ENCODE assay signal across 9 cellular contexts in the genomic region with DNA sequence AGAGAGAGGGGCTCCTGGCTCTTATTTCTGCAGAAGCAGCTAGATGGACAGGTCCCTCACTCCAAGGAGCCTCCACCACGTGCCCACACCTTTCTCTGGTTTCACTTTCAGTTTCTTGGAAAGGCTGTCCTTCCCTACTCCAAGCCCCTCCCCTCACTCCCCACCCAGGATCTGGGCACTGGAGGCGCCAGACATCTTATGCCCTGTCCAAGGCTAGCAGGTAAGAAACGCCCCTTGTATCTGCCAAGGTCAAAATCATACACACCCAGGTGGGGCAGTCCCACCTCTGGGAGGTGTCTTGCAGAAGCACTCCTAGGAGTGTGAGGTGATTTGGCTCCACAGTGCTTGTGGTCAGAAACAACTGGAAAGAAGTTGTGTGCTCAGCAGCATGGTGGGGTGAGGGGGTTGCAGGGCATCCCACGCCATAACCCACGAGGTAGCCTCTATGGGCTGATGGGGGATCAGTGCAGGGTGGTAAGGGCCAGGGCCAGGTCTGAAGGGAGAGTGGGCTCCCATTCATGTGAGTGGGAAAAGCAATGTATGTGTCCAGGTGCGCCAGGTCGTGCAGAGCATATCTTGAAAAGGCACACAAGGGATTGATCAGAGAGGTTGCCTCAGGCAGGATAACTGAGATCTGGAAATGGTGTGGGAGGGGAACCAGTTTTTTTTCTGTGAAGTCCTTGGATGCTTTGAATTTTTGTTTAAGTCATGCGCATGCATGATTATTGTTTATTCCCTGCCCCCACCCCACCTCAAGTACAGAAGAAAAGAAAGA. TPM values are rescaled to one million over a fixed set of nuclear protein-coding genes. Genes with fewer than 3 reads are reported as not detected.
A peak's percentile ranks its signal among the peaks of the same experiment; 100 is the strongest.
DNase-seq lines count a peak whose midpoint lies in the region; ATAC-seq and TF ChIP-seq lines count a peak whose summit lies in the region.
"Had no signal": no experiment of that assay in that cellular context is flagged by ENCODE, and none has a peak within 500 bp of the region (broad histone marks: within the 10 kb centered on the region; RNA-seq: fewer than 3 reads in every experiment).

No MANE protein-coding gene starts in this region.

- peaks cover 40% of the 10 kb centered on the region for H3K4me1 Mint-ChIP-seq in HFFc6 (ENCODE audit: low read depth)
- peaks cover 7% of the 10 kb centered on the region for H3K4me1 Mint-ChIP-seq in activated T-helper 17 cell treated with anti-CD3 and anti-CD28 coated beads, Interleukin-2, amount 50 U/mL, for 72 hours

- POLR2A ChIA-PET in BJ (lab: Charles Lee) = no interaction called here

- no peaks in the 10 kb centered on the region for H3K36me3 ChIP-seq in BJ (ENCODE audit: control insufficient read depth, insufficient read depth, low read length)

- no peak for TF ChIP-seq CTCF in BJ (IDR thresholded peaks at IDR 0.05; ENCODE audit: insufficient read depth, low read depth, low read length)
- no peak for TF ChIP-seq CTCF in HFFc6 (IDR thresholded peaks at IDR 0.05)
- TF ChIP-seq CTCF in GM13977 (IDR thresholded peaks at IDR 0.05; ENCODE audit: extremely low read depth, insufficient read depth, missing control alignments) = no peak

- H3K4me3 Mint-ChIP-seq in HFFc6 = peak overlapping the region; percentile 48
- H3K4me3 Mint-ChIP-seq in activated T-helper 17 cell treated with anti-CD3 and anti-CD28 coated beads, Interleukin-2, amount 50 U/mL, for 72 hours = no peak overlapping the region

- in situ Hi-C loops in KBM-7 (cut with MboI; ENCODE audit: low pct_unique_long_range_greater_than_20kb, low sequenced_read_pairs) (no loop called here), GM13977 (cut with MboI; ENCODE audit: low pct_unique_long_range_greater_than_20kb, low sequenced_read_pairs, unreplicated experiment) (no loop called here)

- no peak overlapping the region for H3K4me3 ChIP-seq in BJ (ENCODE audit: low read depth, low read length)

- CTCF ChIA-PET in BJ (lab: Yijun Ruan, JAX) = no interaction called here

- peaks cover 2% of the 10 kb centered on the region; the same call in 1 of the 2 replicates for H3K27me3 Mint-ChIP-seq in HFFc6 (ENCODE audit: insufficient read depth)
- no peaks in the 10 kb centered on the region for H3K27me3 Mint-ChIP-seq in activated T-helper 17 cell treated with anti-CD3 and anti-CD28 coated beads, Interleukin-2, amount 50 U/mL, for 72 hours

- DNase-seq in BJ (ENCODE audit: low read depth) (peak; percentile 52), HFFc6 (no peak), left kidney (ENCODE audit: low read depth, low spot score) (peak; percentile 88), KBM-7 (no peak), GM13977 (ENCODE audit: low spot score) (no peak)

- H3K27me3 ChIP-seq in BJ (ENCODE audit: control insufficient read depth, insufficient read depth, low read length) = no peaks in the 10 kb centered on the region

- no peaks in the 10 kb centered on the region for H3K9me3 Mint-ChIP-seq in HFFc6
- no peaks in the 10 kb centered on the region for H3K9me3 Mint-ChIP-seq in activated T-helper 17 cell treated with anti-CD3 and anti-CD28 coated beads, Interleukin-2, amount 50 U/mL, for 72 hours

- peak overlapping the region; percentile 25; the same call in 1 of the 2 replicates for H3K27ac Mint-ChIP-seq in HFFc6
- H3K27ac Mint-ChIP-seq in activated T-helper 17 cell treated with anti-CD3 and anti-CD28 coated beads, Interleukin-2, amount 50 U/mL, for 72 hours = peak overlapping the region; percentile 82

- H3K36me3 Mint-ChIP-seq in HFFc6 (ENCODE audit: low read depth) = no peaks in the 10 kb centered on the region
- no peaks in the 10 kb centered on the region for H3K36me3 Mint-ChIP-seq in activated T-helper 17 cell treated with anti-CD3 and anti-CD28 coated beads, Interleukin-2, amount 50 U/mL, for 72 hours (ENCODE audit: low read depth)

- ATAC-seq in activated T-helper 17 cell treated with anti-CD3 and anti-CD28 coated beads, Interleukin-2, amount 50 U/mL, for 72 hours (replicated peaks) = no peak
- ATAC-seq in GM21526 (IDR thresholded peaks at IDR 0.05; ENCODE audit: low FRiP score, unreplicated experiment) = no peak
- no peak for ATAC-seq in GM19467 (IDR thresholded peaks at IDR 0.05; ENCODE audit: unreplicated experiment)

RNA-seq across cellular contexts. Expression of gene PRM1, which starts 31.8 kb away (rescaled TPM):
- polyA plus RNA-seq in BJ (2011; rRNA removed) = not detected in 2 replicates
- not detected in 2 replicates for polyA minus RNA-seq in BJ (2011; rRNA and poly(A)+ RNA removed)
- not detected for total RNA-seq in HFFc6 (2021; fragmentation: NEBNext Ultra II Directional; extraction: Animal tissue kit (Norgen Biotek cat#: 25700))
- not detected for total RNA-seq in activated T-helper 17 cell treated with anti-CD3 and anti-CD28 coated beads, Interleukin-2, amount 50 U/mL, for 72 hours
- total RNA-seq: epithelial cell of proximal tubule had no signal

RNA-seq across cellular contexts. Expression of gene RMI2, which starts 32.4 kb away (rescaled TPM):
- 1.7 and 3.2 TPM in 2 replicates for polyA plus RNA-seq in BJ (2011; rRNA removed)
- polyA minus RNA-seq in BJ (2011; rRNA and poly(A)+ RNA removed) = 1.2 TPM in 2 replicates
- 10 to 100 TPM in 5 of 6 experiments, 1 to 10 TPM in 1; 7.3 to 16.2 (median 14.2) TPM for total RNA-seq in HFFc6 (2021; fragmentation: NEBNext Ultra II Directional; extraction: Animal tissue kit (Norgen Biotek cat#: 25700))
- total RNA-seq in activated T-helper 17 cell treated with anti-CD3 and anti-CD28 coated beads, Interleukin-2, amount 50 U/mL, for 72 hours = 10 to 100 TPM; 31.6 to 34.3 TPM

RNA-seq across cellular contexts. Expression of gene PRM2, which starts 36.6 kb away (rescaled TPM):
- not detected in 2 replicates for polyA plus RNA-seq in BJ (2011; rRNA removed)
- not detected in 2 replicates for polyA minus RNA-seq in BJ (2011; rRNA and poly(A)+ RNA removed)
- not detected for total RNA-seq in HFFc6 (2021; fragmentation: NEBNext Ultra II Directional; extraction: Animal tissue kit (Norgen Biotek cat#: 25700))
- not detected for total RNA-seq in activated T-helper 17 cell treated with anti-CD3 and anti-CD28 coated beads, Interleukin-2, amount 50 U/mL, for 72 hours
- total RNA-seq: epithelial cell of proximal tubule had no signal

RNA-seq across cellular contexts. Expression of gene PRM3, which starts 39.5 kb away (rescaled TPM):
- polyA plus RNA-seq in BJ (2011; rRNA removed) = not detected in 2 replicates
- polyA minus RNA-seq in BJ (2011; rRNA and poly(A)+ RNA removed) = not detected in 2 replicates
- not detected for total RNA-seq in HFFc6 (2021; fragmentation: NEBNext Ultra II Directional; extraction: Animal tissue kit (Norgen Biotek cat#: 25700))
- total RNA-seq in activated T-helper 17 cell treated with anti-CD3 and anti-CD28 coated beads, Interleukin-2, amount 50 U/mL, for 72 hours = not detected
- total RNA-seq: epithelial cell of proximal tubule had no signal

RNA-seq across cellular contexts. Expression of gene TNP2, which starts 43.8 kb away (rescaled TPM):
- not detected in 2 replicates for polyA plus RNA-seq in BJ (2011; rRNA removed)
- polyA minus RNA-seq in BJ (2011; rRNA and poly(A)+ RNA removed) = not detected in 2 replicates
- total RNA-seq in HFFc6 (2021; fragmentation: NEBNext Ultra II Directional; extraction: Animal tissue kit (Norgen Biotek cat#: 25700)) = not detected
- not detected for total RNA-seq in activated T-helper 17 cell treated with anti-CD3 and anti-CD28 coated beads, Interleukin-2, amount 50 U/mL, for 72 hours
- total RNA-seq: epithelial cell of proximal tubule had no signal

Comparison
In these comparisons a context has a peak if more than half of its experiments do, and no peak if none do; other contexts are left out.
1. DNase-seq: peak in BJ (single experiment) and left kidney (single experiment); none in HFFc6 (single experiment), KBM-7 (single experiment) and GM13977 (single experiment).